1 cellular context compared by ENCODE assay signal in genomic region chr5:38563624-38564023, GRCh38.
TF ChIP-seq lines count a peak whose summit lies in the region.

No MANE protein-coding gene starts in this region.

TF ChIP-seq in HepG2, 621 proteins besides CTCF, POLR2A, EP300 and RAD21 (continued from another document):
- no peak for TF ChIP-seq ZGPAT (CRISPR knock-in tag; IDR thresholded peaks at IDR 0.05)
- no peak for TF ChIP-seq ZNF713 (CRISPR knock-in tag; IDR thresholded peaks at IDR 0.05)
- no peak for TF ChIP-seq HNF1A (IDR thresholded peaks at IDR 0.05; ENCODE audit: low read depth)
- TF ChIP-seq HNF1A (CRISPR knock-in tag; IDR thresholded peaks at IDR 0.05; ENCODE audit: borderline replicate concordance), result no peak
- no peak for TF ChIP-seq SIN3A (IDR thresholded peaks at IDR 0.05; ENCODE audit: borderline replicate concordance, low read depth, low read length)
- no peak for TF ChIP-seq ETV6 (CRISPR knock-in tag; conservative IDR thresholded peaks at IDR 0.05)
- TF ChIP-seq ZBTB49 (CRISPR knock-in tag; IDR thresholded peaks at IDR 0.05; ENCODE audit: borderline replicate concordance), result no peak
- TF ChIP-seq ZSCAN29 (CRISPR knock-in tag; conservative IDR thresholded peaks at IDR 0.05), result no peak
- TF ChIP-seq HNRNPL (IDR thresholded peaks at IDR 0.05; ENCODE audit: low read depth, low read length), result no peak
- TF ChIP-seq KLF15 (CRISPR knock-in tag; IDR thresholded peaks at IDR 0.05; ENCODE audit: borderline replicate concordance), result no peak
- no peak for TF ChIP-seq ZNF564 (CRISPR knock-in tag; IDR thresholded peaks at IDR 0.05)
- TF ChIP-seq HMG20A (CRISPR knock-in tag; IDR thresholded peaks at IDR 0.05; ENCODE audit: borderline replicate concordance), result no peak
- TF ChIP-seq TERF1 (CRISPR knock-in tag; IDR thresholded peaks at IDR 0.05), result no peak
